9 cellular contexts compared by ENCODE assay signal in the genomic region with DNA sequence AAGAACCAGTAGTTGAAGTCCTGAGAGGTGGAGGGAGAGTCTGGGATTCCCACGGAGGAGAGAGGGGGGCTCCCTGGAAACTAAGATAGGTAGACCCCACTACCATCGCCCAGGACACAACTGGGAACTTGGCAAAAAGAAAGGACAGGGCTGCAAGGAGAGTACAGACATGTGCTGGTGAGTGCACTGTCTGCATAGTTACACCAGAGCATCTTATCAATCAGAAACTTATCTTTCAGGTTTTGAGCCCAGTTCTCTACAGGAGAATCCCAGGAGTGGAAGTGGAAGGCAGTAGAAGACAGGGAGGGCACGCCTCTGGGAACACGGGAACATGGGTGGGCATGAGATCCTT. TPM values are rescaled to one million over a fixed set of nuclear protein-coding genes. Genes with fewer than 3 reads are reported as not detected.
DNase-seq lines count a peak whose midpoint lies in the region; FAIRE-seq and TF ChIP-seq lines count a peak whose summit lies in the region.
"Had no signal": no experiment of that assay in that cellular context is flagged by ENCODE, and none has a peak within 500 bp of the region (broad histone marks: within the 10 kb centered on the region; RNA-seq: fewer than 3 reads in every experiment).

No MANE protein-coding gene starts in this region.

- DNase-seq in activated naive CD4-positive, alpha-beta T cell treated with anti-CD3 and anti-CD28 coated beads for 36 hours, result no peak
- no peak for DNase-seq in activated naive CD4-positive, alpha-beta T cell treated with Interleukin-2 at 50 U/mL for 16 hours
- DNase-seq in SK-N-SH (no peak), kidney (no peak), NAMALWA (ENCODE audit: low spot score) (no peak), NCI-H1048 (lab: John Stamatoyannopoulos, UW) (no peak), GDM1 (lab: John Stamatoyannopoulos, UW) (no peak)

- peak overlapping the region; percentile 92 for H3K27ac Mint-ChIP-seq in activated naive CD4-positive, alpha-beta T cell treated with anti-CD3 and anti-CD28 coated beads for 36 hours

- no peaks in the 10 kb centered on the region for H3K27me3 ChIP-seq in SK-N-SH (ENCODE audit: insufficient read depth)
- no peaks in the 10 kb centered on the region for H3K27me3 ChIP-seq in thymus (ENCODE audit: control insufficient read depth, insufficient read depth)

- no peaks in the 10 kb centered on the region for H3K27me3 Mint-ChIP-seq in activated naive CD4-positive, alpha-beta T cell treated with anti-CD3 and anti-CD28 coated beads for 36 hours (ENCODE audit: low read depth)

- H3K9ac ChIP-seq in SK-N-SH (no peak overlapping the region; the same call in 1 of the 2 replicates), kidney (ENCODE audit: low read length in 2 of 2) (peak overlapping the region in 1 of 2 donors; percentile 31)

- H3K9me3 Mint-ChIP-seq in activated naive CD4-positive, alpha-beta T cell treated with anti-CD3 and anti-CD28 coated beads for 36 hours, result no peaks in the 10 kb centered on the region

- H3K9me2 ChIP-seq in SK-N-SH, result no peaks in the 10 kb centered on the region

- no peaks in the 10 kb centered on the region for H4K20me1 ChIP-seq in SK-N-SH (ENCODE audit: insufficient read depth)

- peaks cover 13% of the 10 kb centered on the region; the same call in 1 of the 2 replicates for H3K79me2 ChIP-seq in SK-N-SH (ENCODE audit: insufficient read depth)

- no peaks in the 10 kb centered on the region for H3K9me3 ChIP-seq in SK-N-SH
- no peaks in the 10 kb centered on the region for H3K9me3 ChIP-seq in kidney (ENCODE audit: control insufficient read depth in 1 of 2, low read length in 2 of 2)
- no peaks in the 10 kb centered on the region for H3K9me3 ChIP-seq in thymus (ENCODE audit: control insufficient read depth)

- no peak for TF ChIP-seq EP300 in SK-N-SH (IDR thresholded peaks at IDR 0.05; ENCODE audit: borderline replicate concordance in 1 of 2, low read depth in 1 of 2, low read length in 1 of 2)

- peak overlapping the region; percentile 60 for H3K4me3 Mint-ChIP-seq in activated naive CD4-positive, alpha-beta T cell treated with anti-CD3 and anti-CD28 coated beads for 36 hours

- intact Hi-C loops in activated naive CD4-positive, alpha-beta T cell treated with anti-CD3 and anti-CD28 coated beads for 36 hours (cut with micrococcal nuclease), result loop anchor here (1.0 kb wide), 1 partner anchor 13 kb away; a partner anchor contains a TSS
- intact Hi-C loops in kidney (cut with DNase I), result no loop called here

- POLR2A ChIA-PET in SK-N-SH (lab: Yijun Ruan, JAX), result interaction anchor here (0.9 kb wide), 1 partner anchor 9 kb away, joined by 3 read pairs; no protein-coding TSS in a partner anchor

- CTCF ChIA-PET in activated naive CD4-positive, alpha-beta T cell treated with anti-CD3 and anti-CD28 coated beads for 36 hours (lab: Charles Lee), result interaction anchor here (1.0 to 22.5 kb wide), 5 partner anchors 9 to 41 kb away, joined by 3 to 442 read pairs (median 11); a partner anchor contains a TSS
- CTCF ChIA-PET in SK-N-SH (lab: Yijun Ruan, JAX), result interaction anchor here (1.5 to 5.7 kb wide), 3 partner anchors 11 to 39 kb away, joined by 3 to 29 read pairs (median 5); a partner anchor contains a TSS

- FAIRE-seq in kidney (lab: Jason Lieb, UNC), result no peak

- H3F3A ChIP-seq in SK-N-SH (replicated peaks; ENCODE audit: insufficient read depth), result peaks cover 33% of the 10 kb centered on the region

- H3K4me1 Mint-ChIP-seq in activated naive CD4-positive, alpha-beta T cell treated with anti-CD3 and anti-CD28 coated beads for 36 hours (ENCODE audit: low read depth), result peaks cover 78% of the 10 kb centered on the region

- no peak overlapping the region for H3K4me3 ChIP-seq in SK-N-SH (ENCODE audit: low read depth in 2 of 2, low read length in 1 of 2)
- no peak overlapping the region for H3K4me3 ChIP-seq in kidney (ENCODE audit: low read length in 2 of 2)
- no peak overlapping the region for H3K4me3 ChIP-seq in thymus (ENCODE audit: low read length)

- peak overlapping the region; percentile 66; the same call in 1 of the 2 replicates for H3K4me2 ChIP-seq in SK-N-SH

- H2AFZ ChIP-seq in SK-N-SH (ENCODE audit: low read depth), result no peak overlapping the region

- no peak for TF ChIP-seq RAD21 in SK-N-SH (IDR thresholded peaks at IDR 0.05; ENCODE audit: low read length)

- 80% methylated on average over 4 of the region's 4 CpGs for WGBS in SK-N-SH (ENCODE audit: low lambda C conversion rate)
- WGBS in thymus, result 26% methylated on average over 4 of the region's 4 CpGs

- TF ChIP-seq CTCF in SK-N-SH (IDR thresholded peaks at IDR 0.05) (no peak), kidney (IDR thresholded peaks at IDR 0.05; ENCODE audit: borderline replicate concordance, extremely low read depth, insufficient read depth) (no peak)

- H3K36me3 Mint-ChIP-seq in activated naive CD4-positive, alpha-beta T cell treated with anti-CD3 and anti-CD28 coated beads for 36 hours (ENCODE audit: low read depth), result peaks cover 36% of the 10 kb centered on the region

- H3K4me1 ChIP-seq in SK-N-SH (ENCODE audit: control insufficient read depth in 1 of 2, insufficient read depth in 2 of 2, low read depth in 1 of 2, low read length in 1 of 2) (peaks cover 0 to 20% of the 10 kb centered on the region in 2 experiments; a peak in 3 of 4 replicates), kidney (ENCODE audit: control insufficient read depth in 1 of 2, insufficient read depth in 1 of 2, low read depth in 1 of 2, low read length in 2 of 2) (peaks cover 0 to 18% of the 10 kb centered on the region in 2 donors), thymus (ENCODE audit: control insufficient read depth, insufficient read depth, low read length) (peaks cover 43% of the 10 kb centered on the region)

- peaks cover 16 to 28% of the 10 kb centered on the region in 2 experiments for H3K36me3 ChIP-seq in SK-N-SH (replicated peaks in 1 of 2; ENCODE audit: control insufficient read depth in 1 of 2, insufficient read depth in 2 of 2, low read length in 1 of 2)
- H3K36me3 ChIP-seq in kidney (ENCODE audit: control insufficient read depth in 1 of 2, insufficient read depth in 2 of 2, low read length in 2 of 2), result peaks cover 9 to 24% of the 10 kb centered on the region in 2 donors
- H3K36me3 ChIP-seq in thymus (ENCODE audit: control insufficient read depth, insufficient read depth), result peaks cover 7% of the 10 kb centered on the region

- H3K27ac ChIP-seq in SK-N-SH (ENCODE audit: low read depth in 2 of 2, low read length in 1 of 2) (peak overlapping the region in 1 of 2 experiments; percentile 77; a peak in 2 of 4 replicates), kidney (ENCODE audit: low read depth in 2 of 2, low read length in 2 of 2) (peak overlapping the region; percentile 9 to 51), thymus (ENCODE audit: low read depth) (peak overlapping the region; percentile 6)

TF ChIP-seq in SK-N-SH, 30 proteins besides CTCF, POLR2A, EP300 and RAD21 (continues in another document):
- no peak for TF ChIP-seq FOXM1 (IDR thresholded peaks at IDR 0.05; ENCODE audit: low read depth)

RNA-seq across cellular contexts. Expression of a gene that starts 12.2 kb away (rescaled TPM):
- total RNA-seq in activated naive CD4-positive, alpha-beta T cell treated with anti-CD3 and anti-CD28 coated beads for 36 hours, result 10 to 100 TPM; 20.4 to 20.6 TPM
- polyA plus RNA-seq in SK-N-SH (2012; rRNA removed) (14.6 and 17.1 TPM in 2 replicates), kidney (ENCODE audit: insufficient read depth, low read depth, low replicate concordance) (28.2 TPM), thymus (23.6 TPM)
- polyA plus RNA-seq in SK-N-SH (2012; cell fraction: cytosol; rRNA removed), result 11.8 and 14.3 TPM in 2 replicates
- polyA plus RNA-seq in SK-N-SH (2012; cell fraction: nucleus; rRNA removed), result 20.8 and 29.3 TPM in 2 replicates
- 20.0 TPM for total RNA-seq in kidney

RNA-seq across cellular contexts. Expression of a gene that starts 12.5 kb away (rescaled TPM):
- 100 to 1,000 TPM; 165 to 173 TPM for total RNA-seq in activated naive CD4-positive, alpha-beta T cell treated with anti-CD3 and anti-CD28 coated beads for 36 hours
- not detected in 2 replicates for polyA plus RNA-seq in SK-N-SH (2012; rRNA removed)
- polyA plus RNA-seq in SK-N-SH (2012; cell fraction: cytosol; rRNA removed), result 0.03 TPM in 1 of 2 replicates, not detected in the other
- polyA plus RNA-seq in SK-N-SH (2012; cell fraction: nucleus; rRNA removed), result 0.06 and 0.07 TPM in 2 replicates
- total RNA-seq in kidney, result 0.35 TPM
- polyA plus RNA-seq in kidney (ENCODE audit: insufficient read depth, low read depth, low replicate concordance), result not detected
- 2.2 TPM for polyA plus RNA-seq in thymus
- total RNA-seq: cerebellum had no signal

RNA-seq across cellular contexts. Expression of a gene that starts 13.2 kb away (rescaled TPM):
- 1 to 10 TPM; 1.2 to 1.4 TPM for total RNA-seq in activated naive CD4-positive, alpha-beta T cell treated with anti-CD3 and anti-CD28 coated beads for 36 hours
- polyA plus RNA-seq in SK-N-SH (2012; rRNA removed) (13.6 and 15.6 TPM in 2 replicates), kidney (ENCODE audit: insufficient read depth, low read depth, low replicate concordance) (6.0 TPM), thymus (2.5 TPM)
- polyA plus RNA-seq in SK-N-SH (2012; cell fraction: cytosol; rRNA removed), result 14.3 and 17.1 TPM in 2 replicates
- 10.1 and 16.5 TPM in 2 replicates for polyA plus RNA-seq in SK-N-SH (2012; cell fraction: nucleus; rRNA removed)
- 1.2 TPM for total RNA-seq in kidney

RNA-seq across cellular contexts. Expression of a gene that starts 15.8 kb away (rescaled TPM):
- 10 to 100 TPM; 31.6 to 33.2 TPM for total RNA-seq in activated naive CD4-positive, alpha-beta T cell treated with anti-CD3 and anti-CD28 coated beads for 36 hours
- not detected in 2 replicates for polyA plus RNA-seq in SK-N-SH (2012; rRNA removed)
- polyA plus RNA-seq in SK-N-SH (2012; cell fraction: cytosol; rRNA removed), result not detected in 2 replicates
- not detected in 2 replicates for polyA plus RNA-seq in SK-N-SH (2012; cell fraction: nucleus; rRNA removed)
- 5.4 TPM for total RNA-seq in kidney
- polyA plus RNA-seq in kidney (ENCODE audit: insufficient read depth, low read depth, low replicate concordance), result 0.69 TPM
- polyA plus RNA-seq in thymus, result 1.4 TPM

RNA-seq across cellular contexts. Expression of a gene that starts 17.8 kb away (rescaled TPM):
- 100 to 1,000 TPM; 600 to 624 TPM for total RNA-seq in activated naive CD4-positive, alpha-beta T cell treated with anti-CD3 and anti-CD28 coated beads for 36 hours
- 502 and 556 TPM in 2 replicates for polyA plus RNA-seq in SK-N-SH (2012; rRNA removed)
- polyA plus RNA-seq in SK-N-SH (2012; cell fraction: cytosol; rRNA removed), result 262 and 369 TPM in 2 replicates
- polyA plus RNA-seq in SK-N-SH (2012; cell fraction: nucleus; rRNA removed), result 1,458 and 1,636 TPM in 2 replicates
- 295 TPM for total RNA-seq in kidney
- polyA plus RNA-seq in kidney (ENCODE audit: insufficient read depth, low read depth, low replicate concordance), result 183 TPM
- polyA plus RNA-seq in thymus, result 761 TPM
